In the genomic region with DNA sequence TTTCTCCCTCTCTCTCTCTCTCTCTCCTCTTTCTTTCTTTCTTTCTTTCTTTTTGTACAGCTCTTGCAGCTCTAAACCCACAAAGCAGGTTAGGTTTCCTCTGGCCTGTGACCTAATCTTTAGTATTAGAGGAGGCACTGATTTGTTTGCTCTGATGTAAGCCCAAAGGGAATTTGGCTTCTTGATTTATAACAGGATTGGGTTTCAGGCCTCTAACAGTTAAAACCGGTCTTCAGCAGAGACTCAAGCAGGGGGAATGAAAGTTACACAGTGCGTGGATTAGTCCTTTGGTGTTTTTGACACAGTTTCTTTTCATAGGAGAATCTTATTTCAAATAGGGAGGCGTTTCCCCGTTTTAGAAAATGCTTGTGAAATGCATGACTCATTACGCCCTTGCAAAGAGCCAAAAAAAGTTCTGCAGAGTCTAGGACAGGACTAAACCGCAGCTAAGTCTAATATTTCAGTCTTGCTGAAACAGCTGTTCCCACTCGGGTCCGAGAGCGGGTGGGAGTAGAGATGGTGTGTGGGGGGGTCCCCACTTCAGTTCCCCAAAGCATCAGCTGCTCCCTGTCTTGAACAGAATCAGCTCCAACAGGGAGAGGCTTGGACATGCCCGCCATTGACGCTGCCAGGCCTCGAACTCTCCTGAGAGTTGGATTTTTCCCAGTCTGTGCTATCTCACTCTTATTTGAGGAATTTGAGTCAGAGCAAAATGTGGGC, we compare ENCODE assay signal across 1 cellular context.
TF ChIP-seq lines count a peak whose summit lies in the region.

No MANE protein-coding gene starts in this region.

TF ChIP-seq in GM23338, 12 proteins besides CTCF, POLR2A, EP300 and RAD21 (continued from another document):
- TF ChIP-seq EZH2phosphoT487 (IDR thresholded peaks at IDR 0.05; ENCODE audit: unreplicated experiment) (no peak), ZNF331 (CRISPR knock-in tag; IDR thresholded peaks at IDR 0.05; ENCODE audit: low read depth) (no peak), JUNB (IDR thresholded peaks at IDR 0.05; ENCODE audit: unreplicated experiment) (no peak), POLR2AphosphoS5 (IDR thresholded peaks at IDR 0.05; ENCODE audit: low read depth) (no peak), EZH2 (IDR thresholded peaks at IDR 0.05; ENCODE audit: low read depth, unreplicated experiment) (no peak), CREB1 (CRISPR knock-in tag; IDR thresholded peaks at IDR 0.05; ENCODE audit: low read depth) (no peak)
- TF ChIP-seq, protein P1, sequence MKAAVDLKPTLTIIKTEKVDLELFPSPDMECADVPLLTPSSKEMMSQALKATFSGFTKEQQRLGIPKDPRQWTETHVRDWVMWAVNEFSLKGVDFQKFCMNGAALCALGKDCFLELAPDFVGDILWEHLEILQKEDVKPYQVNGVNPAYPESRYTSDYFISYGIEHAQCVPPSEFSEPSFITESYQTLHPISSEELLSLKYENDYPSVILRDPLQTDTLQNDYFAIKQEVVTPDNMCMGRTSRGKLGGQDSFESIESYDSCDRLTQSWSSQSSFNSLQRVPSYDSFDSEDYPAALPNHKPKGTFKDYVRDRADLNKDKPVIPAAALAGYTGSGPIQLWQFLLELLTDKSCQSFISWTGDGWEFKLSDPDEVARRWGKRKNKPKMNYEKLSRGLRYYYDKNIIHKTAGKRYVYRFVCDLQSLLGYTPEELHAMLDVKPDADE (IDR thresholded peaks at IDR 0.05): no peak
- TF ChIP-seq, protein P2, sequence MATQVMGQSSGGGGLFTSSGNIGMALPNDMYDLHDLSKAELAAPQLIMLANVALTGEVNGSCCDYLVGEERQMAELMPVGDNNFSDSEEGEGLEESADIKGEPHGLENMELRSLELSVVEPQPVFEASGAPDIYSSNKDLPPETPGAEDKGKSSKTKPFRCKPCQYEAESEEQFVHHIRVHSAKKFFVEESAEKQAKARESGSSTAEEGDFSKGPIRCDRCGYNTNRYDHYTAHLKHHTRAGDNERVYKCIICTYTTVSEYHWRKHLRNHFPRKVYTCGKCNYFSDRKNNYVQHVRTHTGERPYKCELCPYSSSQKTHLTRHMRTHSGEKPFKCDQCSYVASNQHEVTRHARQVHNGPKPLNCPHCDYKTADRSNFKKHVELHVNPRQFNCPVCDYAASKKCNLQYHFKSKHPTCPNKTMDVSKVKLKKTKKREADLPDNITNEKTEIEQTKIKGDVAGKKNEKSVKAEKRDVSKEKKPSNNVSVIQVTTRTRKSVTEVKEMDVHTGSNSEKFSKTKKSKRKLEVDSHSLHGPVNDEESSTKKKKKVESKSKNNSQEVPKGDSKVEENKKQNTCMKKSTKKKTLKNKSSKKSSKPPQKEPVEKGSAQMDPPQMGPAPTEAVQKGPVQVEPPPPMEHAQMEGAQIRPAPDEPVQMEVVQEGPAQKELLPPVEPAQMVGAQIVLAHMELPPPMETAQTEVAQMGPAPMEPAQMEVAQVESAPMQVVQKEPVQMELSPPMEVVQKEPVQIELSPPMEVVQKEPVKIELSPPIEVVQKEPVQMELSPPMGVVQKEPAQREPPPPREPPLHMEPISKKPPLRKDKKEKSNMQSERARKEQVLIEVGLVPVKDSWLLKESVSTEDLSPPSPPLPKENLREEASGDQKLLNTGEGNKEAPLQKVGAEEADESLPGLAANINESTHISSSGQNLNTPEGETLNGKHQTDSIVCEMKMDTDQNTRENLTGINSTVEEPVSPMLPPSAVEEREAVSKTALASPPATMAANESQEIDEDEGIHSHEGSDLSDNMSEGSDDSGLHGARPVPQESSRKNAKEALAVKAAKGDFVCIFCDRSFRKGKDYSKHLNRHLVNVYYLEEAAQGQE (IDR thresholded peaks at IDR 0.05; ENCODE audit: unreplicated experiment): no peak
